In the genomic region with DNA sequence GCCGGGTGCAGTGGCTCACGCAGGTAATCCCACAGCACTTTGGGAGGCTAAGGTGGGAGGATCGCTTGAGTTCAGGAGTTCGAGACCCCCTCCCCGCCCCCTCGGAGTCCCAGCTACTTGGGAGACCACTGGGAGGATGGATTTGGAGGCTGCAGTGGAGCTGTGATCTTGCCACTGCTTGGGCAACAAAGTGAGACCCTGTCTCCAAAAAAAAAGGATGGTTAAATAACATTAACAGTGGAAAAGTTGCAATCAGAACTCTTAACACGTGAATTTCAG, we compare ENCODE assay signal across 8 cellular contexts. TPM values are rescaled to one million over a fixed set of nuclear protein-coding genes. Genes with fewer than 3 reads are reported as not detected.
DNase-seq lines count a peak whose midpoint lies in the region; ATAC-seq and TF ChIP-seq lines count a peak whose summit lies in the region.

No MANE protein-coding gene starts in this region.

- peak overlapping the region; percentile 96 for H3K27ac ChIP-seq in CD8-positive, alpha-beta T cell (ENCODE audit: low read depth, low read length)
- H3K27ac ChIP-seq in PC-3 (ENCODE audit: low read length), result peak overlapping the region; percentile 94
- H3K27ac ChIP-seq in ovary, result peak overlapping the region; percentile 92 to 98

- H3K36me3 ChIP-seq in CD8-positive, alpha-beta T cell (ENCODE audit: insufficient read depth, low read length), result no peaks in the 10 kb centered on the region
- H3K36me3 ChIP-seq in PC-3 (ENCODE audit: low read depth, low read length), result no peaks in the 10 kb centered on the region
- no peaks in the 10 kb centered on the region for H3K36me3 ChIP-seq in ovary

- peak overlapping the region; percentile 86 for H2AFZ ChIP-seq in PC-3 (ENCODE audit: low read length)

- H3K36me3 Mint-ChIP-seq in CD8-positive, alpha-beta T cell, result peaks cover 44% of the 10 kb centered on the region
- H3K36me3 Mint-ChIP-seq in endothelial cell (ENCODE audit: low read depth, unreplicated experiment), result peaks cover 12% of the 10 kb centered on the region

- no peaks in the 10 kb centered on the region for H3K9me2 ChIP-seq in PC-3 (replicated peaks; ENCODE audit: low read length)

- H3K9me3 ChIP-seq in CD8-positive, alpha-beta T cell (ENCODE audit: low read length), result no peaks in the 10 kb centered on the region
- no peaks in the 10 kb centered on the region for H3K9me3 ChIP-seq in PC-3 (ENCODE audit: low read length)
- H3K9me3 ChIP-seq in ovary, result no peaks in the 10 kb centered on the region

- TF ChIP-seq EP300 in ovary (IDR thresholded peaks at IDR 0.05), result no peak

- H3K4me3 ChIP-seq in CD8-positive, alpha-beta T cell (ENCODE audit: low read depth, low read length), result peak overlapping the region; percentile 93
- H3K4me3 ChIP-seq in PC-3 (ENCODE audit: low read length) (peak overlapping the region; percentile 77), ovary (peak overlapping the region; percentile 95)

- TF ChIP-seq POLR2A in ovary (IDR thresholded peaks at IDR 0.05), result no peak

- peaks cover 52% of the 10 kb centered on the region for H3K79me2 ChIP-seq in PC-3 (ENCODE audit: low read length)

- no peaks in the 10 kb centered on the region for H3K27me3 Mint-ChIP-seq in CD8-positive, alpha-beta T cell (ENCODE audit: low read depth)
- peaks cover 3% of the 10 kb centered on the region for H3K27me3 Mint-ChIP-seq in endothelial cell (ENCODE audit: unreplicated experiment)

- TF ChIP-seq CTCF in CD8-positive, alpha-beta T cell (IDR thresholded peaks at IDR 0.05), result no peak
- TF ChIP-seq CTCF in PC-3 (conservative IDR thresholded peaks at IDR 0.05; ENCODE audit: low read depth, low read length) (no peak), endothelial cell (IDR thresholded peaks at IDR 0.05; ENCODE audit: unreplicated experiment) (no peak), ovary (IDR thresholded peaks at IDR 0.05) (no peak)

- H3K4me3 Mint-ChIP-seq in CD8-positive, alpha-beta T cell, result peak overlapping the region; percentile 99
- H3K4me3 Mint-ChIP-seq in endothelial cell (ENCODE audit: unreplicated experiment), result peak overlapping the region; percentile 99

- POLR2A ChIA-PET in CD8-positive, alpha-beta T cell (lab: Charles Lee), result no interaction called here
- POLR2A ChIA-PET in PC-3 (lab: Charles Lee; ENCODE audit: unreplicated experiment), result no interaction called here

- H3K4me2 ChIP-seq in PC-3 (ENCODE audit: low read length), result peak overlapping the region; percentile 96

- peaks cover 34% of the 10 kb centered on the region for H3K4me1 ChIP-seq in CD8-positive, alpha-beta T cell (ENCODE audit: insufficient read depth, low read length)
- H3K4me1 ChIP-seq in PC-3 (ENCODE audit: insufficient read depth, low read length) (peaks cover 41% of the 10 kb centered on the region), ovary (ENCODE audit: insufficient read depth) (peaks cover 5% of the 10 kb centered on the region)

- H3K4me1 Mint-ChIP-seq in CD8-positive, alpha-beta T cell (ENCODE audit: low read depth), result peaks cover 55% of the 10 kb centered on the region
- H3K4me1 Mint-ChIP-seq in endothelial cell (ENCODE audit: unreplicated experiment), result peaks cover 30% of the 10 kb centered on the region

- intact Hi-C loops in CD8-positive, alpha-beta T cell (cut with DNase I, micrococcal nuclease), result loop anchor here (5.0 to 10.0 kb wide), 13 partner anchors 218 to 1710 kb away; partner anchors contain the start of genes CCDC32 (in 1 of the 2), CCNDBP1 (in 1 of the 2), CDAN1 (in 1 of the 2) and EHD4 (in 1 of the 2)
- intact Hi-C loops in PC-3 (cut with micrococcal nuclease) (loop anchor here (5.0 kb wide), 2 partner anchors 48 to 113 kb away; no protein-coding TSS in a partner anchor), ovary (cut with DNase I) (no loop called here), posterior vena cava (cut with DNase I) (no loop called here)

- 23 to 39% (median 32%) methylated on average over 7 of the region's 7 CpGs for WGBS in ovary, 3 donors

- peak overlapping the region; percentile 88 for H3K9ac ChIP-seq in PC-3 (ENCODE audit: low read length)

- DNase-seq in CD8-positive, alpha-beta T cell, result no peak
- DNase-seq in PC-3 (no peak), endothelial cell (ENCODE audit: low spot score) (no peak), ovary (peak in 4 of 5 donors; percentile 20 to 40 (median 32)), posterior vena cava (ENCODE audit: low spot score) (no peak), NCI-H1048 (lab: John Stamatoyannopoulos, UW) (no peak)

- ATAC-seq in CD8-positive, alpha-beta T cell, result no peak
- ATAC-seq in PC-3 (no peak), HG02884 (IDR thresholded peaks at IDR 0.05; ENCODE audit: unreplicated experiment) (no peak), HG03097 (IDR thresholded peaks at IDR 0.05; ENCODE audit: low FRiP score, unreplicated experiment) (no peak)

- H4K20me1 ChIP-seq in PC-3 (ENCODE audit: low read length), result peaks cover 25% of the 10 kb centered on the region

- no TSS peak for BruUV-seq in PC-3 (replicated peaks; lab: Mats Ljungman, UMichigan)

- H3K27me3 ChIP-seq in CD8-positive, alpha-beta T cell (ENCODE audit: insufficient read depth, low read length), result no peaks in the 10 kb centered on the region
- H3K27me3 ChIP-seq in PC-3 (ENCODE audit: low read length) (no peaks in the 10 kb centered on the region), ovary (no peaks in the 10 kb centered on the region)

- H3K9me3 Mint-ChIP-seq in CD8-positive, alpha-beta T cell, result no peaks in the 10 kb centered on the region
- no peaks in the 10 kb centered on the region for H3K9me3 Mint-ChIP-seq in endothelial cell (ENCODE audit: unreplicated experiment)

- H3F3A ChIP-seq in PC-3 (ENCODE audit: low read length, unreplicated experiment), result no peaks in the 10 kb centered on the region

- H3K27ac Mint-ChIP-seq in CD8-positive, alpha-beta T cell, result peak overlapping the region; percentile 100
- peak overlapping the region; percentile 99 for H3K27ac Mint-ChIP-seq in endothelial cell (ENCODE audit: unreplicated experiment)

- CTCF ChIA-PET in CD8-positive, alpha-beta T cell (lab: Charles Lee), result no interaction called here
- CTCF ChIA-PET in PC-3 (lab: Charles Lee), result no interaction called here

RNA-seq across cellular contexts. Expression of gene TMEM87A, which starts 1.4 kb away (rescaled TPM):
- 10 to 100 TPM; 71.0 to 74.5 TPM for total RNA-seq in CD8-positive, alpha-beta T cell
- total RNA-seq in PC-3 (2014; rRNA removed), result 55.8 and 56.3 TPM in 2 replicates
- total RNA-seq in endothelial cell (ENCODE audit: unreplicated experiment), result 29.1 TPM
- total RNA-seq in ovary, result 10 to 100 TPM; 31.4 to 53.3 (median 43.0) TPM
- 10 to 100 TPM; 34.1 to 74.3 TPM for polyA plus RNA-seq in ovary
- total RNA-seq in posterior vena cava, result 10 to 100 TPM; 51.4 to 51.9 TPM

RNA-seq across cellular contexts. Expression of gene GANC, which starts 1.6 kb away (rescaled TPM):
- total RNA-seq in CD8-positive, alpha-beta T cell, result 10 to 100 TPM; 15.5 to 19.3 TPM
- 8.2 and 12.4 TPM in 2 replicates for total RNA-seq in PC-3 (2014; rRNA removed)
- total RNA-seq in endothelial cell (ENCODE audit: unreplicated experiment), result 18.7 TPM
- total RNA-seq in ovary, result 10 to 100 TPM; 13.7 to 31.5 (median 28.8) TPM
- polyA plus RNA-seq in ovary, result 10 to 100 TPM in 1 of 2 donors, 1 to 10 TPM in 1; 10.0 to 28.1 TPM
- total RNA-seq in posterior vena cava, result 10 to 100 TPM; 30.9 to 34.8 TPM

Comparison
In these comparisons a context has a peak if more than half of its experiments do, and no peak if none do; other contexts are left out.
1. DNase-seq: peak in ovary (4 of 5); none in CD8-positive, alpha-beta T cell (0 of 7), PC-3 (single experiment), endothelial cell (single experiment), posterior vena cava (single experiment) and NCI-H1048 (single experiment).
2. intact Hi-C loops: an anchor here in CD8-positive, alpha-beta T cell (5.0 to 10.0 kb wide) and PC-3 (5.0 kb wide); none called in ovary and posterior vena cava.
3. Peak in every context shown above with its lines, with median percentiles within 50 percentile points of each other: H3K27ac ChIP-seq and H3K4me3 ChIP-seq.